11 cellular contexts compared by ENCODE assay signal in the genomic region with DNA sequence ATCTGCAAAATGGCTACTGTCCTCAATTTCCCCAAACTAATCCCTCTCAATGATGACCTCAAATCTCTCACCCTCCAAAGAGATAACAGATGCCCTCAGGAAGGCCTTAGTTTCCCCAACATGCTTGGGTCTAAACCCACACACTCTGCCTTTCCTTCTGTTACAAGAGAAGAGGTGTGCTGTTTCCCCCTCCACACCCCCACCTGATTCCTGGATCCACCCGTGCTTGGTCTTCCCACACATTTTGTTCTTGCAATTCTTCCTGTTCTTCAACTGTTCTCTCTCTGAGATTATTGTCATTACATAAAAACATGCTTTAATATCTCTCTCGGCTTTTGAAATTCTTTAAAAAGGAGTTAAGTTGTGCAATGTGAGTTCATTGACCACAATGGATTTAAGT. TPM values are rescaled to one million over a fixed set of nuclear protein-coding genes. Genes with fewer than 3 reads are reported as not detected.
DNase-seq lines count a peak whose midpoint lies in the region; ATAC-seq and TF ChIP-seq lines count a peak whose summit lies in the region.
"Had no signal": no experiment of that assay in that cellular context is flagged by ENCODE, and none has a peak within 500 bp of the region (broad histone marks: within the 10 kb centered on the region; RNA-seq: fewer than 3 reads in every experiment).

No MANE protein-coding gene starts in this region.

- H3K4me1 Mint-ChIP-seq in activated naive CD8-positive, alpha-beta T cell (ENCODE audit: low read depth) = peaks cover 30% of the 10 kb centered on the region
- H3K4me1 Mint-ChIP-seq in activated naive CD8-positive, alpha-beta T cell treated with anti-CD3 and anti-CD28 coated beads for 36 hours = peaks cover 13% of the 10 kb centered on the region

- H3K36me3 ChIP-seq in RWPE2 (ENCODE audit: low read depth) = no peaks in the 10 kb centered on the region
- peaks cover 0 to 5% (median 0%) of the 10 kb centered on the region in 3 donors for H3K36me3 ChIP-seq in tibial nerve
- H3K36me3 ChIP-seq: colonic mucosa had no signal

- no peak for TF ChIP-seq CTCF in RWPE2 (IDR thresholded peaks at IDR 0.05; ENCODE audit: poor library complexity, severe bottlenecking)
- no peak for TF ChIP-seq CTCF in tibial nerve (IDR thresholded peaks at IDR 0.05)

- H3K36me3 Mint-ChIP-seq in activated naive CD8-positive, alpha-beta T cell = no peaks in the 10 kb centered on the region
- H3K36me3 Mint-ChIP-seq in activated naive CD8-positive, alpha-beta T cell treated with anti-CD3 and anti-CD28 coated beads for 36 hours = peaks cover 2% of the 10 kb centered on the region

- H3K4me1 ChIP-seq in RWPE2 (ENCODE audit: insufficient read depth, poor library complexity, severe bottlenecking) (peaks cover 16% of the 10 kb centered on the region), tibial nerve (peaks cover 0 to 40% (median 5%) of the 10 kb centered on the region in 4 donors)

- no peak for TF ChIP-seq POLR2A in tibial nerve (IDR thresholded peaks at IDR 0.05)

- H3K27me3 Mint-ChIP-seq in activated naive CD8-positive, alpha-beta T cell = no peaks in the 10 kb centered on the region
- H3K27me3 Mint-ChIP-seq in activated naive CD8-positive, alpha-beta T cell treated with anti-CD3 and anti-CD28 coated beads for 36 hours = peaks cover 10% of the 10 kb centered on the region

- intact Hi-C loops in head of caudate nucleus (cut with DNase I) = no loop called here

- no peak for TF ChIP-seq EP300 in tibial nerve (IDR thresholded peaks at IDR 0.05)

- no peaks in the 10 kb centered on the region for H3K27me3 ChIP-seq in RWPE2 (ENCODE audit: insufficient read depth, poor library complexity, severe bottlenecking)
- no peaks in the 10 kb centered on the region for H3K27me3 ChIP-seq in tibial nerve
- H3K27me3 ChIP-seq: colonic mucosa had no signal

- WGBS in tibial nerve, 2 donors = 39 to 52% methylated on average over 2 of the region's 2 CpGs

- DNase-seq in activated naive CD8-positive, alpha-beta T cell treated with anti-CD3 and anti-CD28 coated beads for 36 hours = no peak
- peak; percentile 2 for DNase-seq in RWPE2 (ENCODE audit: low spot score)
- peak in 30 of 42 donors; percentile 29 to 82 (median 57) for DNase-seq in head of caudate nucleus
- DNase-seq in tibial nerve (ENCODE audit: low spot score in 2 of 2) = no peak
- DNase-seq in stimulated activated CD4-positive, alpha-beta T cell treated with anti-CD3 and anti-CD28 coated beads, Interleukin-12 subunit alpha, Interleukin-12 subunit beta, amount 100 ng/mL, for 4 hours = no peak
- no peak for DNase-seq in DMS 273 (lab: John Stamatoyannopoulos, UW; ENCODE audit: unreplicated experiment)
- DNase-seq: colonic mucosa, islet precursor cell, NCI-H2029 treated with DMSO at 0.1 percent for 48 hours had no signal

- peak overlapping the region; percentile 24 for H3K27ac Mint-ChIP-seq in activated naive CD8-positive, alpha-beta T cell
- H3K27ac Mint-ChIP-seq in activated naive CD8-positive, alpha-beta T cell treated with anti-CD3 and anti-CD28 coated beads for 36 hours = no peak overlapping the region

- no peak for ATAC-seq in RWPE2 (ENCODE audit: low read depth)
- ATAC-seq in GM19455 (IDR thresholded peaks at IDR 0.05; ENCODE audit: unreplicated experiment) = no peak

- H3K27ac ChIP-seq in RWPE2 (ENCODE audit: poor library complexity, severe bottlenecking) (no peak overlapping the region), tibial nerve (peak overlapping the region in 3 of 4 donors; percentile 62 to 81 (median 64))
- H3K27ac ChIP-seq: colonic mucosa had no signal

- no peaks in the 10 kb centered on the region for H3K9me3 Mint-ChIP-seq in activated naive CD8-positive, alpha-beta T cell (ENCODE audit: low read depth)
- no peaks in the 10 kb centered on the region for H3K9me3 Mint-ChIP-seq in activated naive CD8-positive, alpha-beta T cell treated with anti-CD3 and anti-CD28 coated beads for 36 hours

- peak overlapping the region; percentile 77 for H3K4me3 Mint-ChIP-seq in activated naive CD8-positive, alpha-beta T cell
- H3K4me3 Mint-ChIP-seq in activated naive CD8-positive, alpha-beta T cell treated with anti-CD3 and anti-CD28 coated beads for 36 hours = no peak overlapping the region

- no peak overlapping the region for H3K4me3 ChIP-seq in RWPE2 (ENCODE audit: severe bottlenecking)
- H3K4me3 ChIP-seq in tibial nerve = no peak overlapping the region

- H3K9me3 ChIP-seq in RWPE2 (ENCODE audit: severe bottlenecking) = no peaks in the 10 kb centered on the region
- no peaks in the 10 kb centered on the region for H3K9me3 ChIP-seq in tibial nerve
- H3K9me3 ChIP-seq: colonic mucosa had no signal

RNA-seq across cellular contexts. Expression of a gene that starts 5.7 kb away (rescaled TPM):
- 1 to 10 TPM; 9.5 to 9.7 TPM for total RNA-seq in activated naive CD8-positive, alpha-beta T cell treated with anti-CD3 and anti-CD28 coated beads for 36 hours
- 10 to 100 TPM; 22.8 to 53.0 (median 42.1) TPM for total RNA-seq in tibial nerve

RNA-seq across cellular contexts. Expression of a gene that starts 27.4 kb away (rescaled TPM):
- total RNA-seq in activated naive CD8-positive, alpha-beta T cell treated with anti-CD3 and anti-CD28 coated beads for 36 hours = 10 to 100 TPM in 1 of 2 experiments, 1 to 10 TPM in 1; 9.9 to 10.9 TPM
- 10 to 100 TPM; 12.3 to 29.9 (median 22.0) TPM for total RNA-seq in tibial nerve

RNA-seq across cellular contexts. Expression of a gene that starts 59.4 kb away (rescaled TPM):
- 10 to 100 TPM; 43.4 to 43.7 TPM for total RNA-seq in activated naive CD8-positive, alpha-beta T cell treated with anti-CD3 and anti-CD28 coated beads for 36 hours
- total RNA-seq in tibial nerve = 100 to 1,000 TPM; 159 to 406 (median 222) TPM

Comparison
In these comparisons a context has a peak if more than half of its experiments do, and no peak if none do; other contexts are left out.
1. DNase-seq: peak in RWPE2 (single experiment) and head of caudate nucleus (30 of 42); none in activated naive CD8-positive, alpha-beta T cell treated with anti-CD3 and anti-CD28 coated beads for 36 hours (single experiment), tibial nerve (0 of 2), stimulated activated CD4-positive, alpha-beta T cell treated with anti-CD3 and anti-CD28 coated beads, Interleukin-12 subunit alpha, Interleukin-12 subunit beta, amount 100 ng/mL, for 4 hours (single experiment) and DMS 273 (single experiment).